ENCODE assay signal across 1 cellular context in the genomic region with DNA sequence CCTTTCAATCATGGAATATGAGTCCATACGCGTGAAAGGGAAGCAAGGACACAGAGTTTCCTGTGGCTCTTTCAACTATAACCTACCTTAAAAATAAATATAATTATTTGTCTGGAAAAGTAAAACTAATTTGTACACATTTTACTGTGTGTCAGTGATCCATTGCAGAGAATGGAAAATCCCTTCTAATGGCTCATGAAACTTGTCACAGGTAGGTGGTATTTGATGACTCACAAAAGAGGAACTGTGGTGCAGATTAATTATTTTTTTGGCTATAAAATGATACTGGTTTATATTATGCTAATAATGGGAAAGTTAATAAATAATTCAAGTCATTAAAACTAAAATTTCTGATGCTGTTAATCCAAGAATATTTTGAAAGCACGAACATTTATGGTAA.
TF ChIP-seq lines count a peak whose summit lies in the region.

No MANE protein-coding gene starts in this region.

TF ChIP-seq in WTC11, 78 proteins besides CTCF, POLR2A, EP300 and RAD21 (continued from another document):
- TF ChIP-seq, protein P1, sequence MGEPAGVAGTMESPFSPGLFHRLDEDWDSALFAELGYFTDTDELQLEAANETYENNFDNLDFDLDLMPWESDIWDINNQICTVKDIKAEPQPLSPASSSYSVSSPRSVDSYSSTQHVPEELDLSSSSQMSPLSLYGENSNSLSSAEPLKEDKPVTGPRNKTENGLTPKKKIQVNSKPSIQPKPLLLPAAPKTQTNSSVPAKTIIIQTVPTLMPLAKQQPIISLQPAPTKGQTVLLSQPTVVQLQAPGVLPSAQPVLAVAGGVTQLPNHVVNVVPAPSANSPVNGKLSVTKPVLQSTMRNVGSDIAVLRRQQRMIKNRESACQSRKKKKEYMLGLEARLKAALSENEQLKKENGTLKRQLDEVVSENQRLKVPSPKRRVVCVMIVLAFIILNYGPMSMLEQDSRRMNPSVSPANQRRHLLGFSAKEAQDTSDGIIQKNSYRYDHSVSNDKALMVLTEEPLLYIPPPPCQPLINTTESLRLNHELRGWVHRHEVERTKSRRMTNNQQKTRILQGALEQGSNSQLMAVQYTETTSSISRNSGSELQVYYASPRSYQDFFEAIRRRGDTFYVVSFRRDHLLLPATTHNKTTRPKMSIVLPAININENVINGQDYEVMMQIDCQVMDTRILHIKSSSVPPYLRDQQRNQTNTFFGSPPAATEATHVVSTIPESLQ (CRISPR knock-in tag; IDR thresholded peaks at IDR 0.05), result no peak
- TF ChIP-seq, protein P2, sequence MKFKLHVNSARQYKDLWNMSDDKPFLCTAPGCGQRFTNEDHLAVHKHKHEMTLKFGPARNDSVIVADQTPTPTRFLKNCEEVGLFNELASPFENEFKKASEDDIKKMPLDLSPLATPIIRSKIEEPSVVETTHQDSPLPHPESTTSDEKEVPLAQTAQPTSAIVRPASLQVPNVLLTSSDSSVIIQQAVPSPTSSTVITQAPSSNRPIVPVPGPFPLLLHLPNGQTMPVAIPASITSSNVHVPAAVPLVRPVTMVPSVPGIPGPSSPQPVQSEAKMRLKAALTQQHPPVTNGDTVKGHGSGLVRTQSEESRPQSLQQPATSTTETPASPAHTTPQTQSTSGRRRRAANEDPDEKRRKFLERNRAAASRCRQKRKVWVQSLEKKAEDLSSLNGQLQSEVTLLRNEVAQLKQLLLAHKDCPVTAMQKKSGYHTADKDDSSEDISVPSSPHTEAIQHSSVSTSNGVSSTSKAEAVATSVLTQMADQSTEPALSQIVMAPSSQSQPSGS (CRISPR knock-in tag; IDR thresholded peaks at IDR 0.05; ENCODE audit: borderline replicate concordance, low read depth), result no peak
- TF ChIP-seq, protein P3, sequence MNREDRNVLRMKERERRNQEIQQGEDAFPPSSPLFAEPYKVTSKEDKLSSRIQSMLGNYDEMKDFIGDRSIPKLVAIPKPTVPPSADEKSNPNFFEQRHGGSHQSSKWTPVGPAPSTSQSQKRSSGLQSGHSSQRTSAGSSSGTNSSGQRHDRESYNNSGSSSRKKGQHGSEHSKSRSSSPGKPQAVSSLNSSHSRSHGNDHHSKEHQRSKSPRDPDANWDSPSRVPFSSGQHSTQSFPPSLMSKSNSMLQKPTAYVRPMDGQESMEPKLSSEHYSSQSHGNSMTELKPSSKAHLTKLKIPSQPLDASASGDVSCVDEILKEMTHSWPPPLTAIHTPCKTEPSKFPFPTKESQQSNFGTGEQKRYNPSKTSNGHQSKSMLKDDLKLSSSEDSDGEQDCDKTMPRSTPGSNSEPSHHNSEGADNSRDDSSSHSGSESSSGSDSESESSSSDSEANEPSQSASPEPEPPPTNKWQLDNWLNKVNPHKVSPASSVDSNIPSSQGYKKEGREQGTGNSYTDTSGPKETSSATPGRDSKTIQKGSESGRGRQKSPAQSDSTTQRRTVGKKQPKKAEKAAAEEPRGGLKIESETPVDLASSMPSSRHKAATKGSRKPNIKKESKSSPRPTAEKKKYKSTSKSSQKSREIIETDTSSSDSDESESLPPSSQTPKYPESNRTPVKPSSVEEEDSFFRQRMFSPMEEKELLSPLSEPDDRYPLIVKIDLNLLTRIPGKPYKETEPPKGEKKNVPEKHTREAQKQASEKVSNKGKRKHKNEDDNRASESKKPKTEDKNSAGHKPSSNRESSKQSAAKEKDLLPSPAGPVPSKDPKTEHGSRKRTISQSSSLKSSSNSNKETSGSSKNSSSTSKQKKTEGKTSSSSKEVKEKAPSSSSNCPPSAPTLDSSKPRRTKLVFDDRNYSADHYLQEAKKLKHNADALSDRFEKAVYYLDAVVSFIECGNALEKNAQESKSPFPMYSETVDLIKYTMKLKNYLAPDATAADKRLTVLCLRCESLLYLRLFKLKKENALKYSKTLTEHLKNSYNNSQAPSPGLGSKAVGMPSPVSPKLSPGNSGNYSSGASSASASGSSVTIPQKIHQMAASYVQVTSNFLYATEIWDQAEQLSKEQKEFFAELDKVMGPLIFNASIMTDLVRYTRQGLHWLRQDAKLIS (CRISPR knock-in tag; IDR thresholded peaks at IDR 0.05; ENCODE audit: borderline replicate concordance), result no peak
- TF ChIP-seq, protein P4, sequence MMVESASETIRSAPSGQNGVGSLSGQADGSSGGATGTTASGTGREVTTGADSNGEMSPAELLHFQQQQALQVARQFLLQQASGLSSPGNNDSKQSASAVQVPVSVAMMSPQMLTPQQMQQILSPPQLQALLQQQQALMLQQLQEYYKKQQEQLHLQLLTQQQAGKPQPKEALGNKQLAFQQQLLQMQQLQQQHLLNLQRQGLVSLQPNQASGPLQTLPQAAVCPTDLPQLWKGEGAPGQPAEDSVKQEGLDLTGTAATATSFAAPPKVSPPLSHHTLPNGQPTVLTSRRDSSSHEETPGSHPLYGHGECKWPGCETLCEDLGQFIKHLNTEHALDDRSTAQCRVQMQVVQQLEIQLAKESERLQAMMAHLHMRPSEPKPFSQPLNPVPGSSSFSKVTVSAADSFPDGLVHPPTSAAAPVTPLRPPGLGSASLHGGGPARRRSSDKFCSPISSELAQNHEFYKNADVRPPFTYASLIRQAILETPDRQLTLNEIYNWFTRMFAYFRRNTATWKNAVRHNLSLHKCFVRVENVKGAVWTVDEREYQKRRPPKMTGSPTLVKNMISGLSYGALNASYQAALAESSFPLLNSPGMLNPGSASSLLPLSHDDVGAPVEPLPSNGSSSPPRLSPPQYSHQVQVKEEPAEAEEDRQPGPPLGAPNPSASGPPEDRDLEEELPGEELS (CRISPR knock-in tag; IDR thresholded peaks at IDR 0.05), result no peak
- TF ChIP-seq CREM (CRISPR knock-in tag; IDR thresholded peaks at IDR 0.05), result no peak
